ENCODE assay signal across 28 cellular contexts in genomic region chr2:136894007-136894634, GRCh38.
"Had no signal": no experiment of that assay in that cellular context is flagged by ENCODE, and none has a peak within 500 bp of the region (broad histone marks: within the 10 kb centered on the region; RNA-seq: fewer than 3 reads in every experiment).

No MANE protein-coding gene starts in this region.

- H3K4me3 ChIP-seq: MG63 had no signal

- H3K9me3 ChIP-seq: MG63 had no signal

- H3K36me3 ChIP-seq: MG63 had no signal

- H3K27me3 ChIP-seq: MG63 had no signal

- DNase-seq: Karpas-422, Kasumi-1, MG63, MM.1S, MV-4-11, NCI-H1048, NCI-H1092, NCI-H1092 treated with DMSO at 0.1 percent for 48 hours, NCI-H1417, NCI-H1417 treated with DMSO at 0.1 percent for 48 hours, NCI-H1436, NCI-H1436 treated with DMSO at 0.1 percent for 48 hours, NCI-H146, NCI-H1694, NCI-H1694 treated with DMSO at 0.1 percent for 48 hours, NCI-H187, NCI-H187 treated with DMSO at 0.1 percent for 48 hours, NCI-H1930, NCI-H2029, NCI-H2029 treated with DMSO at 0.1 percent for 48 hours, NCI-H2081, NCI-H2081 treated with DMSO at 0.1 percent for 48 hours, NCI-H2107, NCI-H2227 treated with DMSO at 0.1 percent for 48 hours, NCI-H226, NCI-H345, NCI-H510A, NCI-H510A treated with DMSO at 0.1 percent for 48 hours had no signal
